In genomic region chr1:177849588-177849987, GRCh38 we compare ENCODE assay signal across 1 cellular context.
TF ChIP-seq lines count a peak whose summit lies in the region.

No MANE protein-coding gene starts in this region.

TF ChIP-seq in GM12878, 131 proteins besides CTCF, POLR2A, EP300 and RAD21 (continued from another document):
- TF ChIP-seq, protein P1, sequence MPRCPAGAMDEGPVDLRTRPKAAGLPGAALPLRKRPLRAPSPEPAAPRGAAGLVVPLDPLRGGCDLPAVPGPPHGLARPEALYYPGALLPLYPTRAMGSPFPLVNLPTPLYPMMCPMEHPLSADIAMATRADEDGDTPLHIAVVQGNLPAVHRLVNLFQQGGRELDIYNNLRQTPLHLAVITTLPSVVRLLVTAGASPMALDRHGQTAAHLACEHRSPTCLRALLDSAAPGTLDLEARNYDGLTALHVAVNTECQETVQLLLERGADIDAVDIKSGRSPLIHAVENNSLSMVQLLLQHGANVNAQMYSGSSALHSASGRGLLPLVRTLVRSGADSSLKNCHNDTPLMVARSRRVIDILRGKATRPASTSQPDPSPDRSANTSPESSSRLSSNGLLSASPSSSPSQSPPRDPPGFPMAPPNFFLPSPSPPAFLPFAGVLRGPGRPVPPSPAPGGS (IDR thresholded peaks at IDR 0.05; ENCODE audit: borderline replicate concordance, insufficient read depth, low read depth, low read length, poor library complexity, severe bottlenecking) = no peak
- TF ChIP-seq IRF4 (IDR thresholded peaks at IDR 0.05; ENCODE audit: low read depth, low read length) = no peak
- peak; percentile 44; the same call in 1 of the 2 replicates for TF ChIP-seq SPI1 (IDR thresholded peaks at IDR 0.05; ENCODE audit: borderline replicate concordance, insufficient read depth, low read depth, low read length)
- peak; percentile 49 to 60; a peak in 2 of 4 replicates for TF ChIP-seq IKZF2 (IDR thresholded peaks at IDR 0.05)
- no peak for TF ChIP-seq CEBPB (IDR thresholded peaks at IDR 0.05; ENCODE audit: borderline replicate concordance in 1 of 2, low read depth in 2 of 2, low read length in 2 of 2)
- peak; percentile 96 for TF ChIP-seq NR2F1 (conservative IDR thresholded peaks at IDR 0.05)
TF ChIP-seq in GM12878: peak in this region for 10.
